17 cellular contexts compared by ENCODE assay signal in genomic region chr10:29316308-29317026, GRCh38. TPM values are rescaled to one million over a fixed set of nuclear protein-coding genes. Genes with fewer than 3 reads are reported as not detected.
DNase-seq lines count a peak whose midpoint lies in the region; ATAC-seq, FAIRE-seq and TF ChIP-seq lines count a peak whose summit lies in the region.
"Had no signal": no experiment of that assay in that cellular context is flagged by ENCODE, and none has a peak within 500 bp of the region (broad histone marks: within the 10 kb centered on the region; RNA-seq: fewer than 3 reads in every experiment).

No MANE protein-coding gene starts in this region.

- H3K9me3 ChIP-seq in Caco-2: no peaks in the 10 kb centered on the region; the same call in 1 of the 2 replicates
- no peaks in the 10 kb centered on the region for H3K9me3 ChIP-seq in H1 (ENCODE audit: insufficient read depth in 2 of 2, low read depth in 1 of 2, low read length in 1 of 2)
- no peaks in the 10 kb centered on the region for H3K9me3 ChIP-seq in parathyroid adenoma (ENCODE audit: control insufficient read depth, low read length)
- no peaks in the 10 kb centered on the region for H3K9me3 ChIP-seq in pancreas

- H3K56ac ChIP-seq in H1 (replicated peaks; ENCODE audit: insufficient read length, low read depth, low read length): no peak overlapping the region

- no peaks in the 10 kb centered on the region for H3K79me1 ChIP-seq in H1 (ENCODE audit: low read depth, low read length)

- 95% methylated on average over 8 of the region's 8 CpGs; no CpG with 5 or more reads in 1 of the 2 experiments for WGBS in H1 (ENCODE audit: extremely low coverage in 1 of 2, insufficient coverage in 1 of 2, insufficient read length in 1 of 2, insufficient replicate concordance in 2 of 2, low coverage in 1 of 2, low lambda C conversion rate in 2 of 2, missing lambda C conversion rate in 1 of 2), 2 experiments
- 76 to 80% methylated on average over 8 of the region's 8 CpGs for WGBS in pancreas, 2 donors

- no peak overlapping the region for H2BK120ac ChIP-seq in H1 (replicated peaks; ENCODE audit: low read depth, low read length)

- H3K4me1 Mint-ChIP-seq in Caco-2 (ENCODE audit: low read depth, unreplicated experiment): peaks cover 34% of the 10 kb centered on the region

- intact Hi-C loops in Caco-2 (cut with micrococcal nuclease; ENCODE audit: unreplicated experiment): no loop called here
- intact Hi-C loops in pancreas (cut with DNase I): no loop called here

- H3K36me3 ChIP-seq in Caco-2 (ENCODE audit: control insufficient read depth, insufficient read depth, low read length) (no peaks in the 10 kb centered on the region), H1 (ENCODE audit: control insufficient read depth in 2 of 4, insufficient read depth in 4 of 4, low read length in 3 of 4) (no peaks in the 10 kb centered on the region), parathyroid adenoma (ENCODE audit: control insufficient read depth, insufficient read depth, low read length) (no peaks in the 10 kb centered on the region), pancreas (no peaks in the 10 kb centered on the region)

- H2BK12ac ChIP-seq in H1 (ENCODE audit: low read depth, low read length): no peak overlapping the region

- no peak overlapping the region for H4K91ac ChIP-seq in H1 (replicated peaks; ENCODE audit: insufficient read length, low read length)

- H2AK5ac ChIP-seq in H1 (ENCODE audit: low read depth, low read length): no peak overlapping the region

- no peaks in the 10 kb centered on the region for H4K20me1 ChIP-seq in H1 (replicated peaks in 1 of 2; ENCODE audit: control insufficient read depth in 1 of 2, insufficient read depth in 2 of 2, low read length in 2 of 2)

- no peak for DNase-seq in Caco-2
- DNase-seq in RCC 7860 (ENCODE audit: low spot score): no peak
- no peak for DNase-seq in H1 (ENCODE audit: low read depth in 1 of 2, low spot score in 2 of 2)
- DNase-seq in pancreas: no peak
- no peak for DNase-seq in NCI-H446 treated with DMSO at 0.1 percent for 48 hours (lab: John Stamatoyannopoulos, UW)
- DNase-seq in AG08396 (ENCODE audit: low spot score): no peak
- DNase-seq: DMS153, Kasumi-1, MM.1S, NCI-H187 treated with DMSO at 0.1 percent for 48 hours, NCI-H345, SHP77 treated with DMSO at 0.1 percent for 48 hours had no signal

- H3K9ac ChIP-seq in H1 (replicated peaks in 1 of 4; ENCODE audit: extremely low read depth in 1 of 4, low read depth in 3 of 4, low read length in 3 of 4): no peak overlapping the region
- no peak overlapping the region for H3K9ac ChIP-seq in parathyroid adenoma

- peak overlapping the region; percentile 4 for H3K27ac Mint-ChIP-seq in Caco-2 (ENCODE audit: unreplicated experiment)
- H3K27ac Mint-ChIP-seq: CD14-positive monocyte had no signal

- H3K4ac ChIP-seq in H1 (replicated peaks; ENCODE audit: insufficient read length, low read depth, low read length): no peak overlapping the region

- H2BK15ac ChIP-seq in H1 (ENCODE audit: low read length): no peak overlapping the region

- peak; percentile 30 for FAIRE-seq in RCC 7860 (lab: Jason Lieb, UNC)
- FAIRE-seq in H1 (lab: Jason Lieb, UNC): no peak
- FAIRE-seq in pancreas (lab: Jason Lieb, UNC): no peak

- H3K4me1 ChIP-seq in Caco-2 (peaks cover 20% of the 10 kb centered on the region), H1 (replicated peaks in 1 of 4; ENCODE audit: control insufficient read depth in 3 of 4, insufficient read depth in 4 of 4, low read length in 3 of 4) (peaks cover 0 to 3% (median 0%) of the 10 kb centered on the region in 4 experiments; a peak in 2 of 7 replicates), parathyroid adenoma (peaks cover 37% of the 10 kb centered on the region), pancreas (peaks cover 0 to 8% (median 5%) of the 10 kb centered on the region in 3 donors)

- H3K23ac ChIP-seq in H1 (ENCODE audit: insufficient read length): no peak overlapping the region

- no peak overlapping the region for H3K4me2 ChIP-seq in H1 (ENCODE audit: insufficient read depth in 1 of 2, low read depth in 2 of 2, low read length in 2 of 2)
- no peak overlapping the region for H3K4me2 ChIP-seq in parathyroid adenoma (ENCODE audit: low read length)

- no peaks in the 10 kb centered on the region for H3K79me2 ChIP-seq in H1 (ENCODE audit: control insufficient read depth in 1 of 2, insufficient read depth in 2 of 2, low read length in 2 of 2)
- no peaks in the 10 kb centered on the region for H3K79me2 ChIP-seq in parathyroid adenoma

- no peak overlapping the region for H3K18ac ChIP-seq in H1 (ENCODE audit: extremely low read depth, low read length)

- no TSS peak for BruUV-seq in Caco-2 (replicated peaks; lab: Mats Ljungman, UMichigan)

- no peak overlapping the region for H2BK5ac ChIP-seq in H1 (ENCODE audit: low read depth, low read length)

- no peak for TF ChIP-seq RAD21 in H1 (IDR thresholded peaks at IDR 0.05 in 1 of 2, conservative IDR thresholded peaks at IDR 0.05 in 1 of 2; ENCODE audit: low read depth in 2 of 2, low read length in 2 of 2)

- H2BK20ac ChIP-seq in H1 (ENCODE audit: low read length): no peak overlapping the region

- H3K4me3 Mint-ChIP-seq in Caco-2 (ENCODE audit: unreplicated experiment): no peak overlapping the region
- H3K4me3 Mint-ChIP-seq: CD14-positive monocyte had no signal

- no peak for TF ChIP-seq POLR2A in H1 (IDR thresholded peaks at IDR 0.05; ENCODE audit: control extremely low read depth in 1 of 2, low read depth in 2 of 2, low read length in 2 of 2)

- H3K9me3 Mint-ChIP-seq in Caco-2 (ENCODE audit: unreplicated experiment): no peaks in the 10 kb centered on the region

- H3K4me3 ChIP-seq in Caco-2 (ENCODE audit: low read depth, low read length) (no peak overlapping the region), H1 (ENCODE audit: extremely low read depth in 1 of 4, insufficient read depth in 2 of 4, low read depth in 3 of 4, low read length in 4 of 4) (no peak overlapping the region), parathyroid adenoma (ENCODE audit: low read depth, low read length) (no peak overlapping the region), pancreas (no peak overlapping the region)

- POLR2A ChIA-PET in Caco-2 (lab: Charles Lee): no interaction called here
- POLR2A ChIA-PET in H1 (lab: Charles Lee; ENCODE audit: partially characterized antibody): no interaction called here

- no peaks in the 10 kb centered on the region for H3K36me3 Mint-ChIP-seq in Caco-2 (ENCODE audit: insufficient read depth, unreplicated experiment)
- H3K36me3 Mint-ChIP-seq: CD14-positive monocyte had no signal

- CTCF ChIA-PET in Caco-2 (lab: Charles Lee): interaction anchor here (1.9 kb wide), 1 partner anchor 12 kb away, joined by 6 read pairs; no protein-coding TSS in a partner anchor
- CTCF ChIA-PET in H1 (lab: Charles Lee; ENCODE audit: partially characterized antibody): interaction anchor here (0.6 to 1.9 kb wide), 8 partner anchors 11 to 885 kb away, joined by 3 to 6 read pairs (median 3); no protein-coding TSS in a partner anchor

- TF ChIP-seq EP300 in H1 (IDR thresholded peaks at IDR 0.05; ENCODE audit: borderline replicate concordance in 1 of 2, low read depth in 2 of 2, low read length in 2 of 2): no peak

- H3K27ac ChIP-seq in H1 (ENCODE audit: low read depth, low read length): no peak overlapping the region
- H3K27ac ChIP-seq in parathyroid adenoma: peak overlapping the region; percentile 96
- no peak overlapping the region for H3K27ac ChIP-seq in pancreas

- 0 out of 2 replicates have a peak, but pooled peaks cover 3% of the 10 kb centered on the region for H3K23me2 ChIP-seq in H1 (ENCODE audit: low read depth, low read length)

- TF ChIP-seq CTCF in Caco-2 (IDR thresholded peaks at IDR 0.05; ENCODE audit: insufficient read depth in 1 of 2, low read depth in 1 of 2, low read length in 1 of 2, severe bottlenecking in 1 of 2, unreplicated experiment in 1 of 2) (no peak), H1 (IDR thresholded peaks at IDR 0.05; ENCODE audit: control extremely low read depth in 1 of 3, insufficient read depth in 1 of 3, low read depth in 1 of 3, low read length in 3 of 3) (no peak), parathyroid adenoma (IDR thresholded peaks at IDR 0.05) (no peak), pancreas (IDR thresholded peaks at IDR 0.05) (no peak)

- H3K27me3 Mint-ChIP-seq in Caco-2 (ENCODE audit: insufficient read depth, unreplicated experiment): no peaks in the 10 kb centered on the region

- H4K5ac ChIP-seq in H1 (ENCODE audit: insufficient read length, low read depth, low read length): no peak overlapping the region

- H3K27me3 ChIP-seq in Caco-2 (replicated peaks; ENCODE audit: control insufficient read depth, insufficient read depth, low read length) (no peaks in the 10 kb centered on the region), H1 (replicated peaks in 1 of 4; ENCODE audit: control insufficient read depth in 3 of 4, extremely low read depth in 1 of 4, insufficient read depth in 3 of 4, low read length in 3 of 4) (no peaks in the 10 kb centered on the region; a peak in 2 of 7 replicates), parathyroid adenoma (ENCODE audit: control insufficient read depth, insufficient read depth, low read length) (no peaks in the 10 kb centered on the region), pancreas (no peaks in the 10 kb centered on the region)

- H2AFZ ChIP-seq in H1 (ENCODE audit: low read length): peak overlapping the region; percentile 76; the same call in 1 of the 2 replicates
- peak overlapping the region; percentile 59 for H2AFZ ChIP-seq in parathyroid adenoma

- no peak overlapping the region for H3K14ac ChIP-seq in H1 (ENCODE audit: insufficient read length)

- ATAC-seq in pancreas: no peak

- H4K8ac ChIP-seq in H1 (ENCODE audit: extremely low read depth, insufficient read depth, low read length): no peak overlapping the region

TF ChIP-seq in H1, 55 proteins besides CTCF, POLR2A, EP300 and RAD21 (continues in another document):
- TF ChIP-seq ASH2L (IDR thresholded peaks at IDR 0.05; ENCODE audit: low read length) (no peak), GTF2F1 (IDR thresholded peaks at IDR 0.05; ENCODE audit: borderline replicate concordance, low read depth, low read length) (no peak), CEBPB (IDR thresholded peaks at IDR 0.05; ENCODE audit: low read depth, low read length) (no peak), NRF1 (IDR thresholded peaks at IDR 0.05; ENCODE audit: low read depth, low read length) (no peak), ZNF274 (IDR thresholded peaks at IDR 0.05; ENCODE audit: borderline replicate concordance, extremely low read depth, low read length) (no peak)

RNA-seq across cellular contexts. Expression of gene LYZL1, which starts 27.6 kb away (rescaled TPM):
- total RNA-seq in Caco-2 (2022): not detected in 2 replicates
- not detected in 2 replicates for total RNA-seq in H1 (2021; fragmentation: NEBNext Ultra II Directional; extraction: Animal tissue kit (Norgen Biotek cat#: 25700))
- polyA plus RNA-seq in H1 (2011; rRNA removed): not detected in 2 replicates
- polyA plus RNA-seq in H1 (2011; cell fraction: cytosol; rRNA removed): not detected
- not detected for polyA plus RNA-seq in H1 (2011; cell fraction: nucleus; rRNA removed)
- not detected in 4 replicates for polyA plus RNA-seq in H1 (2012, experiment 1 of 2)
- not detected for polyA plus RNA-seq in H1 (2012, experiment 2 of 2)
- polyA plus RNA-seq in H1 (2013, experiment 1 of 2): not detected
- not detected for polyA plus RNA-seq in H1 (2013, experiment 2 of 2)
- not detected in 2 replicates for polyA minus RNA-seq in H1 (2011; rRNA and poly(A)+ RNA removed)
- not detected for polyA minus RNA-seq in H1 (2011; cell fraction: cytosol; rRNA and poly(A)+ RNA removed)
- not detected for polyA minus RNA-seq in H1 (2011; cell fraction: nucleus; rRNA and poly(A)+ RNA removed)
- total RNA-seq in pancreas: not detected
- not detected for polyA plus RNA-seq in pancreas
- total RNA-seq: A673, H4, RPMI7951 had no signal
- polyA plus RNA-seq: CD14-positive monocyte had no signal
